30 cellular contexts compared by ENCODE assay signal in the genomic region with DNA sequence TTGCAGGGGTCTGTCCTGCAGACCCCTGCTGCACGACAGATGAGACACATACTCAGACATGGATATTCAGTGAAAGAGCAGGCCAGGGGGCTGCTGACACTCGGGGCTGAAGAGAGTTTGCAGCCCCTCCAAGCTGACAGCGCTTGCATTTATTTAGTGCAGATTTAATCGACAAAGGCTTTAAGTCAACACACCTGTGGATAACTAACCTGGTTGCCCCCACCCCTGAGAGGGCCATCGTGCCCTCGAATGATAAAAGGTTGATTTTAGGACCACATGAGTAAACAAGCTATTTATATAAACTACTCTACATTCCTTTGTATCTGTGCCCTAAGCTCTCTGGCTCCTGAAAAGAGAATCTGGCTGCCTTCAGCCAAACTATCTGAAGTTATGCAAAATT.
"Had no signal": no experiment of that assay in that cellular context is flagged by ENCODE, and none has a peak within 500 bp of the region (broad histone marks: within the 10 kb centered on the region; RNA-seq: fewer than 3 reads in every experiment).

No MANE protein-coding gene starts in this region.

- H3K4me2 ChIP-seq: smooth muscle cell had no signal

- H3K27me3 Mint-ChIP-seq: naive B cell; progenitor cell of endocrine pancreas; stimulated activated naive B cell treated with anti-CD40 and anti-IgM and Interleukin-4, amounts not matched to agents 10 μg/mL and 1 μg/mL and 100 μg/mL, for 72 hours had no signal

- DNase-seq: hippocampal formation; immature natural killer cell; kidney; left colon; lower lobe of right lung; mammary epithelial cell; mesenchymal stem cell; naive B cell; natural killer cell; nephron progenitor cell; ovary; right lobe of liver; stimulated activated CD4-positive, alpha-beta T cell treated with anti-CD3 and anti-CD28 coated beads, Interleukin-1b, Interleukin-23, amount 100 ng/mL, for 48 hours; stimulated activated CD4-positive, alpha-beta T cell treated with anti-CD3 and anti-CD28 coated beads, Interleukin-2, amount 100 ng/mL, for 48 hours; stimulated activated CD4-positive, alpha-beta T cell treated with anti-CD3 and anti-CD28 coated beads, Interleukin-4, amount 100 ng/mL, for 4 hours; stimulated activated CD8-positive, alpha-beta memory T cell treated with anti-CD3 and anti-CD28 coated beads, Interleukin-4, amount 100 ng/mL, for 48 hours; stimulated activated naive B cell treated with anti-CD40 and anti-IgM and Interleukin-4, amounts not matched to agents 10 μg/mL and 1 μg/mL and 100 μg/mL, for 72 hours; stimulated activated naive CD8-positive, alpha-beta T cell treated with anti-CD3 and anti-CD28 coated beads, Interleukin-15, Interleukin-2, amounts not matched to agents 100 U/mL and 50 U/mL, for 24 hours; stomach; testis; thyroid gland; transverse colon; upper lobe of left lung had no signal

- FAIRE-seq: islet of Langerhans, kidney had no signal

- H3K4me1 ChIP-seq: left lung, lower lobe of right lung, right atrium auricular region, right lobe of liver, stomach, testis, thyroid gland, transverse colon, upper lobe of left lung, vagina had no signal

- H3K9me3 ChIP-seq: lower lobe of right lung, ovary, right atrium auricular region, right lobe of liver, stomach, testis, thyroid gland, transverse colon, upper lobe of left lung, vagina had no signal

- H3K27ac Mint-ChIP-seq: immature natural killer cell; mesothelial cell of epicardium; naive B cell; natural killer cell; nephron progenitor cell; progenitor cell of endocrine pancreas; stimulated activated naive B cell treated with anti-CD40 and anti-IgM and Interleukin-4, amounts not matched to agents 10 μg/mL and 1 μg/mL and 100 μg/mL, for 72 hours had no signal

- H3K9me3 Mint-ChIP-seq: mesothelial cell of epicardium, nephron progenitor cell had no signal

- H3K4me1 Mint-ChIP-seq: immature natural killer cell; naive B cell; natural killer cell; nephron progenitor cell; stimulated activated naive B cell treated with anti-CD40 and anti-IgM and Interleukin-4, amounts not matched to agents 10 μg/mL and 1 μg/mL and 100 μg/mL, for 72 hours had no signal

- H3K4me3 ChIP-seq: left lung, lower lobe of right lung, ovary, right atrium auricular region, right lobe of liver, smooth muscle cell, stomach, testis, thyroid gland, transverse colon, upper lobe of left lung, vagina had no signal

- H3K36me3 ChIP-seq: left lung, lower lobe of right lung, ovary, right atrium auricular region, right lobe of liver, stomach, thyroid gland, transverse colon, upper lobe of left lung, vagina had no signal

- H3K27ac ChIP-seq: left lung, lower lobe of right lung, ovary, right atrium auricular region, right lobe of liver, stomach, testis, thyroid gland, transverse colon, upper lobe of left lung, vagina had no signal

- ATAC-seq: left colon; left lung; lower lobe of right lung; natural killer cell; right lobe of liver; stimulated activated naive B cell treated with anti-CD40 and anti-IgM and Interleukin-4, amounts not matched to agents 10 μg/mL and 1 μg/mL and 100 μg/mL, for 72 hours; stimulated activated naive CD8-positive, alpha-beta T cell treated with anti-CD3 and anti-CD28 coated beads, Interleukin-15, Interleukin-2, amounts not matched to agents 100 U/mL and 50 U/mL, for 24 hours had no signal

- H3K27me3 ChIP-seq: left lung, ovary, right atrium auricular region, right lobe of liver, stomach, testis, thyroid gland, transverse colon, upper lobe of left lung, vagina had no signal

- H3K36me3 Mint-ChIP-seq: immature natural killer cell; mesothelial cell of epicardium; naive B cell; natural killer cell; stimulated activated naive B cell treated with anti-CD40 and anti-IgM and Interleukin-4, amounts not matched to agents 10 μg/mL and 1 μg/mL and 100 μg/mL, for 72 hours had no signal

- H3K4me3 Mint-ChIP-seq: immature natural killer cell; mesothelial cell of epicardium; naive B cell; natural killer cell; nephron progenitor cell; stimulated activated naive B cell treated with anti-CD40 and anti-IgM and Interleukin-4, amounts not matched to agents 10 μg/mL and 1 μg/mL and 100 μg/mL, for 72 hours had no signal
